Comparison of ENCODE assay signal across 21 cellular contexts in genomic region chr2:219962801-219963200, GRCh38.
"Had no signal": no experiment of that assay in that cellular context is flagged by ENCODE, and none has a peak within 500 bp of the region (broad histone marks: within the 10 kb centered on the region; RNA-seq: fewer than 3 reads in every experiment).

No MANE protein-coding gene starts in this region.

- H3K4me3 ChIP-seq: coronary artery, dorsolateral prefrontal cortex, esophagus squamous epithelium, gastrocnemius medialis, heart right ventricle, left lung, lower lobe of right lung had no signal

- H3K27me3 ChIP-seq: dorsolateral prefrontal cortex, esophagus squamous epithelium, gastrocnemius medialis, left lung had no signal

- DNase-seq: dermis blood vessel endothelial cell; dorsolateral prefrontal cortex; effector CD4-positive, alpha-beta T cell; effector memory CD4-positive, alpha-beta T cell; erythroblast; esophagus squamous epithelium; foreskin fibroblast; foreskin melanocyte; gastrocnemius medialis; glutamatergic neuron; head of caudate nucleus; heart right ventricle; hippocampal formation; left cardiac atrium; left lung; left ventricle myocardium superior; lower lobe of right lung; mesenchymal stem cell; midbrain had no signal

- H3K4me1 ChIP-seq: esophagus squamous epithelium, gastrocnemius medialis, heart right ventricle, left lung, lower lobe of right lung had no signal

- H3K27ac ChIP-seq: coronary artery, dorsolateral prefrontal cortex, epithelial cell of prostate, esophagus squamous epithelium, gastrocnemius medialis, heart right ventricle, left lung, lower lobe of right lung had no signal

- H3K36me3 ChIP-seq: esophagus squamous epithelium, gastrocnemius medialis, heart right ventricle, left lung, lower lobe of right lung had no signal

- H3K9me3 ChIP-seq: esophagus squamous epithelium, gastrocnemius medialis, left lung, lower lobe of right lung had no signal
